Comparison of ENCODE assay signal across 1 cellular context in genomic region chr21:34994646-34995631, GRCh38.
TF ChIP-seq lines count a peak whose summit lies in the region.

No MANE protein-coding gene starts in this region.

TF ChIP-seq in IMR-90, 13 proteins besides CTCF, POLR2A, EP300 and RAD21:
- TF ChIP-seq RFX5 (IDR thresholded peaks at IDR 0.05; ENCODE audit: low read depth, low read length) (no peak), SMC3 (IDR thresholded peaks at IDR 0.05; ENCODE audit: low read depth, low read length) (no peak), CEBPB (IDR thresholded peaks at IDR 0.05; ENCODE audit: low read depth, low read length) (no peak), MAFK (IDR thresholded peaks at IDR 0.05; ENCODE audit: low read depth, low read length) (no peak), NFE2L2 (IDR thresholded peaks at IDR 0.05; ENCODE audit: low read depth, low read length) (no peak), BHLHE40 (IDR thresholded peaks at IDR 0.05; ENCODE audit: low read depth, low read length) (no peak), FOS (IDR thresholded peaks at IDR 0.05; ENCODE audit: low read depth, low read length) (no peak), RCOR1 (IDR thresholded peaks at IDR 0.05; ENCODE audit: insufficient replicate concordance, low read length) (no peak), MXI1 (IDR thresholded peaks at IDR 0.05; ENCODE audit: borderline replicate concordance, low read depth, low read length) (no peak), MAZ (IDR thresholded peaks at IDR 0.05; ENCODE audit: borderline replicate concordance, low read depth, low read length) (no peak), CHD1 (IDR thresholded peaks at IDR 0.05; ENCODE audit: low read depth, low read length) (no peak)
- TF ChIP-seq, protein P1, sequence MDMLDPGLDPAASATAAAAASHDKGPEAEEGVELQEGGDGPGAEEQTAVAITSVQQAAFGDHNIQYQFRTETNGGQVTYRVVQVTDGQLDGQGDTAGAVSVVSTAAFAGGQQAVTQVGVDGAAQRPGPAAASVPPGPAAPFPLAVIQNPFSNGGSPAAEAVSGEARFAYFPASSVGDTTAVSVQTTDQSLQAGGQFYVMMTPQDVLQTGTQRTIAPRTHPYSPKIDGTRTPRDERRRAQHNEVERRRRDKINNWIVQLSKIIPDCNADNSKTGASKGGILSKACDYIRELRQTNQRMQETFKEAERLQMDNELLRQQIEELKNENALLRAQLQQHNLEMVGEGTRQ (IDR thresholded peaks at IDR 0.05; ENCODE audit: low read depth, low read length): no peak
TF ChIP-seq in IMR-90: peak in this region for 0.
